24 cellular contexts compared by ENCODE assay signal in the genomic region with DNA sequence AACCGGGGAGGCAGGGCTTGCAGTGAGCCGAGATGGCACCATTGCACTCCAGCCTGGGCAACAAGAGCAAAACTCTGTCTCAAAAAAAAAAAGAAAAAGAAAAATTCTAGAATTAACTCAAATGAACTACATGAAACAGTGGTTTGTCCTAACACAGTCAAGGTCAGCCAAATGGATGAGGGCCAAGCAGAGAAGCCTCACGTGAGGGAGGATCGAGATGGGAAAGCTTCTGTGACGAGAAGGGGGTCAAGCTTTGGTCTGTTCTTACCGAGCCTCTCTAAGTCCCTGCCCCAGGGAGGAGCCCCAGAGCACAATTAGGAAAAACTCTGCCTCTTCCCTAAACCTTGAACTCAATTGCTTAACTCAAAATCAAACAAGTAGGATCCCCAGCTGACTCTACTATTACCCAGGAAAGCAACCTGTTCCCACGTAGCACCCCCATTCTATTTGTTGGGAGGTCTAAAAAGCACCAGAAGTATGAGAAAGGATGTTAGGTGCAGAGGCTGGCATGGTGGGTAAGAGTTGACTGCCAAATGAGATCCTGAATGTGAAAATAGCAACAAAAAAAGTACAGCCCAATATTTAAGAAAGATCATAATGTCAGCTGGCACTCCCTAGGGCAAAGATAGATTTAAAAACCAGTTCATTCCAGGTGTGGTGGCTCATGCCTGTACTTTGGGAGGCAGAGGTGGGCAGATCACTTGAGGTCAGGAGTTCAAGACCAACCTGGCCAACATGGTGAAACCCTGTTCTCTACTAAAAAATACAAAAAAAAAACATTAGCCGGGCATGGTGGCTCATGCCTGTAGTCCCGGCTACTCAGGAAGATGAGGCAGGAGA.
"Had no signal": no experiment of that assay in that cellular context is flagged by ENCODE, and none has a peak within 500 bp of the region (broad histone marks: within the 10 kb centered on the region; RNA-seq: fewer than 3 reads in every experiment).

No MANE protein-coding gene starts in this region.

- H3K4me3 ChIP-seq: SJSA1 had no signal

- H3K9me3 Mint-ChIP-seq: activated CD4-positive, alpha-beta T cell treated with anti-CD3 and anti-CD28 coated beads, Interleukin-2, amount 10 ng/mL, durations not matched to agents 24 days and 14 days; activated naive CD8-positive, alpha-beta T cell treated with anti-CD3 and anti-CD28 coated beads, Interleukin-2, amount 10 ng/mL, durations not matched to agents 7 days and 5 days; activated T-helper 2 cell treated with anti-CD3 and anti-CD28 coated beads, Interferon-gamma antibody, Interleukin-2, Interleukin-4, amounts not matched to agents 10 μg/mL and 5 μg/mL and 100 μg/mL, durations not matched to agents 14 hours and 24 hours and 36 hours; WTC11 had no signal

- ATAC-seq: activated CD8-positive, alpha-beta memory T cell treated with anti-CD3 and anti-CD28 coated beads, Interleukin-2, amount 10 ng/mL, durations not matched to agents 7 days and 5 days; PC-3; SK-N-SH treated with all-trans-retinoic acid at 6 μM for 48 hours; WTC11 had no signal

- H3K4me1 Mint-ChIP-seq: activated CD4-positive, alpha-beta T cell treated with anti-CD3 and anti-CD28 coated beads, Interleukin-2, amount 10 ng/mL, durations not matched to agents 24 days and 14 days; activated CD8-positive, alpha-beta memory T cell treated with anti-CD3 and anti-CD28 coated beads, Interleukin-2, amount 10 ng/mL, durations not matched to agents 7 days and 5 days; activated naive CD8-positive, alpha-beta T cell treated with anti-CD3 and anti-CD28 coated beads, Interleukin-2, amount 10 ng/mL, durations not matched to agents 7 days and 5 days had no signal

- H3K36me3 Mint-ChIP-seq: activated CD8-positive, alpha-beta memory T cell treated with anti-CD3 and anti-CD28 coated beads, Interleukin-2, amount 10 ng/mL, durations not matched to agents 7 days and 5 days; activated naive CD8-positive, alpha-beta T cell treated with anti-CD3 and anti-CD28 coated beads, Interleukin-2, amount 10 ng/mL, durations not matched to agents 7 days and 5 days had no signal

- H3K27me3 ChIP-seq: SJSA1 had no signal

- H3K9me3 ChIP-seq: SJSA1 had no signal

- H3K27ac Mint-ChIP-seq: activated CD4-positive, alpha-beta T cell treated with anti-CD3 and anti-CD28 coated beads, Interleukin-2, amount 10 ng/mL, durations not matched to agents 24 days and 14 days; activated CD8-positive, alpha-beta memory T cell treated with anti-CD3 and anti-CD28 coated beads, Interleukin-2, amount 10 ng/mL, durations not matched to agents 7 days and 5 days; activated naive CD8-positive, alpha-beta T cell treated with anti-CD3 and anti-CD28 coated beads, Interleukin-2, amount 10 ng/mL, durations not matched to agents 7 days and 5 days; activated T-helper 2 cell treated with anti-CD3 and anti-CD28 coated beads, Interferon-gamma antibody, Interleukin-2, Interleukin-4, amounts not matched to agents 10 μg/mL and 5 μg/mL and 100 μg/mL, durations not matched to agents 14 hours and 24 hours and 36 hours; WTC11 had no signal

- H3K27me3 Mint-ChIP-seq: activated naive CD8-positive, alpha-beta T cell treated with anti-CD3 and anti-CD28 coated beads, Interleukin-2, amount 10 ng/mL, durations not matched to agents 7 days and 5 days had no signal

- DNase-seq: activated CD4-positive, alpha-beta T cell treated with anti-CD3 and anti-CD28 coated beads for 1 hour; activated CD4-positive, alpha-beta T cell treated with anti-CD3 and anti-CD28 coated beads, Interleukin-2, amount 10 ng/mL, durations not matched to agents 24 days and 14 days; activated CD4-positive, alpha-beta T cell treated with anti-CD3 and anti-CD28 coated beads, Interleukin-2, amount 50 U/mL, for 48 hours; activated CD8-positive, alpha-beta memory T cell treated with anti-CD3 and anti-CD28 coated beads, Interleukin-2, amount 10 ng/mL, durations not matched to agents 7 days and 5 days; activated gamma-delta T cell treated with Interleukin-2 at 50 U/mL for 16 hours; activated naive CD4-positive, alpha-beta T cell treated with anti-CD3 and anti-CD28 coated beads, Interleukin-2, amount 50 U/mL, for 16 hours; activated naive CD8-positive, alpha-beta T cell treated with anti-CD3 and anti-CD28 coated beads, Interleukin-2, amount 10 ng/mL, durations not matched to agents 7 days and 5 days; activated T-cell treated with anti-CD3 and anti-CD28 coated beads for 4 hours; activated T-cell treated with anti-CD3 and anti-CD28 coated beads, Interleukin-2, amount 50 U/mL, for 48 hours; aorta; central memory CD4-positive, alpha-beta T cell; Karpas-422; NCI-H146; NCI-H187 treated with DMSO at 0.1 percent for 48 hours; NCI-H2081 treated with DMSO at 0.1 percent for 48 hours; NCI-H446; NCI-H524; PC-3; SHP77; SW 1271 had no signal

- H3K4me1 ChIP-seq: SJSA1 had no signal

- H3K27ac ChIP-seq: SJSA1 had no signal

- H3K4me3 Mint-ChIP-seq: activated CD4-positive, alpha-beta T cell treated with anti-CD3 and anti-CD28 coated beads, Interleukin-2, amount 10 ng/mL, durations not matched to agents 24 days and 14 days; activated CD8-positive, alpha-beta memory T cell treated with anti-CD3 and anti-CD28 coated beads, Interleukin-2, amount 10 ng/mL, durations not matched to agents 7 days and 5 days; activated naive CD8-positive, alpha-beta T cell treated with anti-CD3 and anti-CD28 coated beads, Interleukin-2, amount 10 ng/mL, durations not matched to agents 7 days and 5 days; WTC11 had no signal
